In the genomic region with DNA sequence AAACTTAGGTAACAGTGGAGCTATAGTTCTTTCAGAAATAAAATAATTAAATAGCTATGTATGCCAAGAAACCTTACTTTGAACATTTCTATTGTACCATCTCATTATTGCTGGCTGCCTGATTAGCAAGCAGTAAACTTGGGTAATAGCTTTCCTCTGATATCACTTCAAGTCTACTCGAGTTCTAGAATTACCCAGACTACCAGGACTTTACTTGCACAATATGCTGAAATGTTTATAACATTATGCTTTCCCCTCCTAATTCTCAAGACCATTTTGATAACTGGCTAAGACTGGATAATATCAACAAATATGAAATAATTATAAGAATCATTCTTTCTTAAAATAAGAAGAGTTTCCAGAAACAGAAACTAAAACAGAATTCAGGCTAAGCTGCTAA, we compare ENCODE assay signal across 11 cellular contexts.
A peak's percentile ranks its signal among the peaks of the same experiment; 100 is the strongest.
DNase-seq lines count a peak whose midpoint lies in the region; TF ChIP-seq lines count a peak whose summit lies in the region.
"Had no signal": no experiment of that assay in that cellular context is flagged by ENCODE, and none has a peak within 500 bp of the region (broad histone marks: within the 10 kb centered on the region; RNA-seq: fewer than 3 reads in every experiment).

No MANE protein-coding gene starts in this region.

- no peak overlapping the region for H3K23ac ChIP-seq in mesenchymal stem cell (ENCODE audit: low read length in 2 of 2)

- H4K91ac ChIP-seq in mesenchymal stem cell (ENCODE audit: low read length), result no peak overlapping the region

- TF ChIP-seq CTCF in Peyer's patch (IDR thresholded peaks at IDR 0.05) (no peak), esophagus squamous epithelium (IDR thresholded peaks at IDR 0.05) (no peak), stomach (IDR thresholded peaks at IDR 0.05) (no peak)

- no peak overlapping the region for H3K18ac ChIP-seq in mesenchymal stem cell (ENCODE audit: low read depth in 1 of 2, low read length in 2 of 2)

- H2BK15ac ChIP-seq in mesenchymal stem cell (ENCODE audit: low read depth, poor library complexity, severe bottlenecking), result no peak overlapping the region

- no peak for TF ChIP-seq POLR2A in Peyer's patch (IDR thresholded peaks at IDR 0.05)
- TF ChIP-seq POLR2A in esophagus squamous epithelium (IDR thresholded peaks at IDR 0.05), result no peak
- no peak for TF ChIP-seq POLR2A in stomach (IDR thresholded peaks at IDR 0.05)

- H3K27ac ChIP-seq in Peyer's patch (peak overlapping the region in 3 of 4 donors; percentile 35 to 39 (median 35)), esophagus squamous epithelium (peak overlapping the region in 3 of 4 donors; percentile 58 to 84 (median 71)), mesenchymal stem cell (ENCODE audit: low read length, poor library complexity, severe bottlenecking) (no peak overlapping the region), stomach (peak overlapping the region in 4 of 5 donors; percentile 50 to 72 (median 56))

- H3K27me3 ChIP-seq in Peyer's patch (no peaks in the 10 kb centered on the region), esophagus squamous epithelium (no peaks in the 10 kb centered on the region), mesenchymal stem cell (ENCODE audit: control insufficient read depth in 1 of 2, insufficient read depth in 1 of 2, low read length in 2 of 2) (no peaks in the 10 kb centered on the region), stomach (no peaks in the 10 kb centered on the region)

- H3K4ac ChIP-seq in mesenchymal stem cell (ENCODE audit: low read depth in 1 of 2, low read length in 2 of 2), result no peak overlapping the region

- TF ChIP-seq EP300 in stomach (IDR thresholded peaks at IDR 0.05), result no peak

- H2AFZ ChIP-seq in mesenchymal stem cell (ENCODE audit: low read depth, low read length), result no peak overlapping the region

- intact Hi-C loops in esophagus squamous epithelium (cut with DNase I) (no loop called here), stomach (cut with DNase I; ENCODE audit: low total_unique reads) (no loop called here)

- H3K9me3 ChIP-seq in Peyer's patch (no peaks in the 10 kb centered on the region), esophagus squamous epithelium (no peaks in the 10 kb centered on the region), mesenchymal stem cell (ENCODE audit: control insufficient read depth, low read length) (no peaks in the 10 kb centered on the region), stomach (no peaks in the 10 kb centered on the region)

- H3K79me1 ChIP-seq in mesenchymal stem cell (replicated peaks; ENCODE audit: low read length, poor library complexity, severe bottlenecking), result no peaks in the 10 kb centered on the region

- peak overlapping the region; percentile 48 for H3K9ac ChIP-seq in mesenchymal stem cell (ENCODE audit: low read length)

- no peak overlapping the region for H2AK5ac ChIP-seq in mesenchymal stem cell (ENCODE audit: low read length, severe bottlenecking)

- H3K4me3 ChIP-seq in Peyer's patch, result no peak overlapping the region
- peak overlapping the region in 1 of 4 donors; percentile 34 for H3K4me3 ChIP-seq in esophagus squamous epithelium
- no peak overlapping the region for H3K4me3 ChIP-seq in mesenchymal stem cell (ENCODE audit: insufficient read depth in 1 of 2, low read depth in 1 of 2, low read length in 2 of 2)
- no peak overlapping the region for H3K4me3 ChIP-seq in stomach
- H3K4me3 ChIP-seq: GM12878 had no signal

- WGBS in esophagus squamous epithelium, 2 donors, result 53 to 67% methylated on average over 1 of the region's 1 CpG
- 24% methylated on average over 1 of the region's 1 CpG for WGBS in mesenchymal stem cell
- WGBS in stomach, 5 donors, result 22 to 44% (median 35%) methylated on average over 1 of the region's 1 CpG

- no peak overlapping the region for H4K8ac ChIP-seq in mesenchymal stem cell (ENCODE audit: low read length)

- no peak overlapping the region for H3K14ac ChIP-seq in mesenchymal stem cell (ENCODE audit: low read length in 2 of 2)

- H3K4me1 ChIP-seq in Peyer's patch (peaks cover 0 to 15% (median 1%) of the 10 kb centered on the region in 4 donors), esophagus squamous epithelium (peaks cover 0 to 25% (median 4%) of the 10 kb centered on the region in 3 donors), mesenchymal stem cell (ENCODE audit: control insufficient read depth, insufficient read depth, low read depth, low read length) (no peaks in the 10 kb centered on the region), stomach (peaks cover 4 to 53% (median 27%) of the 10 kb centered on the region in 4 donors)

- H2BK12ac ChIP-seq in mesenchymal stem cell (ENCODE audit: low read length in 2 of 2), result no peak overlapping the region

- no peak overlapping the region for H3K4me2 ChIP-seq in mesenchymal stem cell (ENCODE audit: low read length, poor library complexity, severe bottlenecking)

- H2BK120ac ChIP-seq in mesenchymal stem cell (ENCODE audit: low read depth, low read length), result no peak overlapping the region

- H3K36me3 ChIP-seq in Peyer's patch (no peaks in the 10 kb centered on the region), esophagus squamous epithelium (no peaks in the 10 kb centered on the region), mesenchymal stem cell (ENCODE audit: control insufficient read depth in 1 of 2, insufficient read depth in 2 of 2, low read depth in 1 of 2, low read length in 2 of 2) (no peaks in the 10 kb centered on the region), stomach (no peaks in the 10 kb centered on the region)

- DNase-seq in Peyer's patch, result no peak
- DNase-seq in esophagus squamous epithelium (lab: John Stamatoyannopoulos, UW), result no peak
- peak; percentile 64 for DNase-seq in mesenchymal stem cell
- DNase-seq in stomach, result no peak
- no peak for DNase-seq in NCI-H82 treated with DMSO at 0.1 percent for 48 hours (lab: John Stamatoyannopoulos, UW; ENCODE audit: unreplicated experiment)
- no peak for DNase-seq in SKM-1 treated with dmso at 0.1 percent for 144 hours (lab: John Stamatoyannopoulos, UW; ENCODE audit: unreplicated experiment)
- no peak for DNase-seq in activated effector memory CD4-positive, alpha-beta T cell treated with anti-CD3 and anti-CD28 coated beads, Interleukin-2, amount 50 U/mL, for 16 hours
- DNase-seq: activated naive CD8-positive, alpha-beta T cell treated with anti-CD3 and anti-CD28 coated beads, Interleukin-2, amount 10 ng/mL, durations not matched to agents 7 days and 5 days; CD4-positive, CD25-positive, alpha-beta regulatory T cell; hypothalamus had no signal

- H2BK5ac ChIP-seq in mesenchymal stem cell (ENCODE audit: low read depth, low read length, poor library complexity, severe bottlenecking), result no peak overlapping the region
